In genomic region chr2:231514225-231514950, GRCh38 we compare ENCODE assay signal across 8 cellular contexts. TPM values are rescaled to one million over a fixed set of nuclear protein-coding genes. Genes with fewer than 3 reads are reported as not detected.
DNase-seq lines count a peak whose midpoint lies in the region; TF ChIP-seq lines count a peak whose summit lies in the region.

No MANE protein-coding gene starts in this region.

- no peaks in the 10 kb centered on the region for H3K9me3 ChIP-seq in suprapubic skin

- peaks cover 15% of the 10 kb centered on the region for H3K4me1 ChIP-seq in suprapubic skin

- H3K27ac ChIP-seq in suprapubic skin = peak overlapping the region; percentile 91

- DNase-seq in GM04504 (ENCODE audit: low read depth) (peak; percentile 94), HFFc6 (peak; percentile 95), NAMALWA (ENCODE audit: low spot score) (peak; percentile 98), SK-MEL-5 (ENCODE audit: low read depth, low spot score) (peak; percentile 96), globus pallidus (ENCODE audit: low spot score) (peak; percentile 95), nucleus accumbens (lab: John Stamatoyannopoulos, UW) (peak; percentile 57 to 99 (median 96)), suprapubic skin (ENCODE audit: low spot score in 2 of 2) (peak; percentile 99 to 100)
- DNase-seq in activated naive CD4-positive, alpha-beta T cell treated with anti-CD3 and anti-CD28 coated beads, Interleukin-2, amount 50 U/mL, for 16 hours = peak; percentile 99

- peaks cover 5% of the 10 kb centered on the region for H3K27me3 Mint-ChIP-seq in HFFc6 (ENCODE audit: insufficient read depth)

- peaks cover 15% of the 10 kb centered on the region for H3K4me1 Mint-ChIP-seq in HFFc6 (ENCODE audit: low read depth)

- no peaks in the 10 kb centered on the region for H3K27me3 ChIP-seq in suprapubic skin

- no peaks in the 10 kb centered on the region for H3K9me3 Mint-ChIP-seq in HFFc6

- in situ Hi-C loops in SK-MEL-5 (cut with HindIII; ENCODE audit: low pct_unique_long_range_greater_than_20kb, low sequenced_read_pairs) = no loop called here

- peak overlapping the region; percentile 77 for H3K4me3 ChIP-seq in suprapubic skin

- H3K36me3 ChIP-seq in suprapubic skin = no peaks in the 10 kb centered on the region

- no peak for TF ChIP-seq EP300 in suprapubic skin (IDR thresholded peaks at IDR 0.05)

- peak overlapping the region; percentile 97 for H3K27ac Mint-ChIP-seq in HFFc6

- H3K36me3 Mint-ChIP-seq in HFFc6 (ENCODE audit: low read depth) = no peaks in the 10 kb centered on the region

- 3% methylated on average over 26 of the region's 87 CpGs for WGBS in suprapubic skin

- peak; percentile 61 to 86 for TF ChIP-seq POLR2A in suprapubic skin (IDR thresholded peaks at IDR 0.05)

- peak overlapping the region; percentile 94 for H3K4me3 Mint-ChIP-seq in HFFc6

- TF ChIP-seq CTCF in HFFc6 (IDR thresholded peaks at IDR 0.05) (no peak), suprapubic skin (IDR thresholded peaks at IDR 0.05) (no peak)

RNA-seq across cellular contexts. Expression of gene NMUR1, which starts 15.9 kb away (rescaled TPM):
- not detected for total RNA-seq in HFFc6 (2021; fragmentation: NEBNext Ultra II Directional; extraction: Animal tissue kit (Norgen Biotek cat#: 25700))
- total RNA-seq in SK-MEL-5 (2014; rRNA removed; shearing (Covaris generic)) = 0.18 TPM in 1 of 2 replicates, not detected in the other
- polyA plus RNA-seq in SK-MEL-5 (2015; cell fraction: cytosol; rRNA removed) = 0.06 TPM in 1 of 2 replicates, not detected in the other
- polyA plus RNA-seq in SK-MEL-5 (2015; cell fraction: nucleus; rRNA removed) = not detected in 2 replicates
- total RNA-seq in suprapubic skin = under 1 TPM in 3 of 4 donors, not detected in 1; 0.15 to 0.31 (median 0.21) TPM

RNA-seq across cellular contexts. Expression of gene NCL, which starts 50.1 kb away (rescaled TPM):
- 100 to 1,000 TPM; 503 to 649 (median 589) TPM for total RNA-seq in HFFc6 (2021; fragmentation: NEBNext Ultra II Directional; extraction: Animal tissue kit (Norgen Biotek cat#: 25700))
- total RNA-seq in SK-MEL-5 (2014; rRNA removed; shearing (Covaris generic)) = 208 and 282 TPM in 2 replicates
- 488 and 557 TPM in 2 replicates for polyA plus RNA-seq in SK-MEL-5 (2015; cell fraction: cytosol; rRNA removed)
- 348 and 360 TPM in 2 replicates for polyA plus RNA-seq in SK-MEL-5 (2015; cell fraction: nucleus; rRNA removed)
- 100 to 1,000 TPM; 142 to 384 (median 205) TPM for total RNA-seq in suprapubic skin

Comparison
In these comparisons a context has a peak if more than half of its experiments do, and no peak if none do; other contexts are left out.
1. Peak in every context shown above with its lines: DNase-seq, H3K4me3 ChIP-seq and H3K27ac ChIP-seq.